ENCODE assay signal across 8 cellular contexts in genomic region chr5:71455427-71456361, GRCh38. TPM values are rescaled to one million over a fixed set of nuclear protein-coding genes. Genes with fewer than 3 reads are reported as not detected.
DNase-seq lines count a peak whose midpoint lies in the region; ATAC-seq and TF ChIP-seq lines count a peak whose summit lies in the region.

TSS of gene BDP1 (plus strand) at chr5:71455651. CDS start at chr5:71455878, 227 bp downstream.

- DNase-seq in GM12864 (ENCODE audit: low read depth) (peak; percentile 76), NCI-H1105 (lab: John Stamatoyannopoulos, UW) (peak; percentile 76), SKM-1 treated with dmso at 0.1 percent for 144 hours (lab: John Stamatoyannopoulos, UW; ENCODE audit: unreplicated experiment) (peak; percentile 91), glomerular visceral epithelial cell (ENCODE audit: extremely low spot score) (peak; percentile 93), omental fat pad (ENCODE audit: low spot score) (peak; percentile 96), testis (peak; percentile 99)

- H3K9me3 ChIP-seq in testis, result no peaks in the 10 kb centered on the region

- TF ChIP-seq CTCF in GM12864 (IDR thresholded peaks at IDR 0.05; ENCODE audit: low read depth, low read length, missing control alignments) (peak; percentile 55), omental fat pad (IDR thresholded peaks at IDR 0.05) (no peak), testis (IDR thresholded peaks at IDR 0.05) (peak in 1 of 3 experiments; percentile 18)

- no peak for TF ChIP-seq POLR2A in testis (IDR thresholded peaks at IDR 0.05)

- H3K4me3 ChIP-seq in GM12864 (ENCODE audit: low read depth, low read length) (peak within 1 kb of the TSS; percentile 100), testis (peak within 1 kb of the TSS; percentile 80 to 91)

- H3K36me3 ChIP-seq in testis (ENCODE audit: low read depth, missing control alignments), result no peaks in the 10 kb centered on the region

- H3K4me1 ChIP-seq in testis, result peaks cover 6% of the 10 kb centered on the region

- H3K9me3 Mint-ChIP-seq in activated naive CD8-positive, alpha-beta T cell (ENCODE audit: low read depth), result no peaks in the 10 kb centered on the region

- H3K27me3 ChIP-seq in testis, result no peaks in the 10 kb centered on the region

- H3K4me1 Mint-ChIP-seq in activated naive CD8-positive, alpha-beta T cell (ENCODE audit: low read depth), result peaks cover 25% of the 10 kb centered on the region

- intact Hi-C loops in testis (cut with DNase I; ENCODE audit: low total_unique reads), result no loop called here

- peak within 1 kb of the TSS; percentile 88 to 91 for H3K27ac ChIP-seq in testis

- ATAC-seq in HG02642 (IDR thresholded peaks at IDR 0.05; ENCODE audit: poor library complexity, unreplicated experiment) (peak; percentile 98), omental fat pad (ENCODE audit: low FRiP score) (peak; percentile 96)

- peak within 1 kb of the TSS; percentile 98 for H3K4me3 Mint-ChIP-seq in activated naive CD8-positive, alpha-beta T cell

- WGBS in testis, 2 donors, result 0 to 1% methylated on average over 33 to 50 of the region's 50 CpGs

- H3K27ac Mint-ChIP-seq in activated naive CD8-positive, alpha-beta T cell, result peak within 1 kb of the TSS; percentile 99

- peaks cover 6% of the 10 kb centered on the region for H3K36me3 Mint-ChIP-seq in activated naive CD8-positive, alpha-beta T cell

- peaks cover 5% of the 10 kb centered on the region for H3K27me3 Mint-ChIP-seq in activated naive CD8-positive, alpha-beta T cell

RNA-seq across cellular contexts. Expression of gene BDP1, which starts in this region (rescaled TPM):
- 10 to 100 TPM; 26.5 to 42.9 (median 32.6) TPM for total RNA-seq in omental fat pad
- total RNA-seq in testis, result 10 to 100 TPM; 34.6 to 47.3 TPM
- polyA plus RNA-seq in testis (ENCODE audit: insufficient read depth, low read depth, low replicate concordance), result 7.5 TPM

Comparison
In these comparisons a context has a peak if more than half of its experiments do, and no peak if none do; other contexts are left out.
1. Peak in every context shown above with its lines: DNase-seq, ATAC-seq, H3K4me3 ChIP-seq and H3K27ac ChIP-seq.